In the genomic region with DNA sequence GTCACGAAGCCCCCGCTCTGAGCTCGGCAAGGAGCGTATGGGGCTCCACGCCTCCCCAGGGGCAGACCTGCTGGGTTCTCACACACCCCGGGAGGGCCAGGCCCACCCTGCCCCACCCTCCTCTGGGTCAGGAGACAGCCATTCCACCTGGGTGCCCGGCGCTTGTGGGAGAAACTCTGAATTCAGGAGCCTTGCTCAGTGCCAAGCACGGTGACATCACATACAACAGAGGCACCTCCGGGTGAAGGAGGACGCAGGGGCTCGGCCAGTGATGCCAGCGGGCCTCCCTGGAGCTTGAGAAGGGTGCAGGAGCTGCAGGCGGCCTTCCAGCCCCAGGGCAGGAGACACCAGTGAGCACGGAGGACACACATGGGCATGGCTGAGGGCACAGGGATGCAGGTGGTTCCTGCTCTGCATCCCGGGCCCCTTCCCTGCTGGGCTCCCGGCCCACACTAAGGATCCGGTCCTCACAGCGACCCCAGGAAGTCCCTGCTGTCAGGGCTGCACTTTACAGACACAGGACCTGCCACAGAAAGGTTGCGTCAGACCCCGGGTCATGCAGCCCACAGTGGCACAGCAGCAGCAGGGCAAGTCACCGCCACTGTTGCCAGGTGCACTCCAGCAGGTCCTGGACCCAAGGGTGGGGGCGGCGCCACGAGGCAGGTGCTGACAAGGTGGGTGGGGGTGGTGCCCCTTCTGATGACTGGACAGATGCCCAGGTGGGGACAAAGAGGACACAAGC, we compare ENCODE assay signal across 25 cellular contexts.
DNase-seq lines count a peak whose midpoint lies in the region; FAIRE-seq and TF ChIP-seq lines count a peak whose summit lies in the region.
"Had no signal": no experiment of that assay in that cellular context is flagged by ENCODE, and none has a peak within 500 bp of the region (broad histone marks: within the 10 kb centered on the region; RNA-seq: fewer than 3 reads in every experiment).

No MANE protein-coding gene starts in this region.

- H3K4me1 Mint-ChIP-seq in endodermal cell (no peaks in the 10 kb centered on the region), CD14-positive monocyte (peaks cover 6% of the 10 kb centered on the region)

- no peak for FAIRE-seq in kidney (lab: Jason Lieb, UNC)
- FAIRE-seq: A549, GM18507, GM19239, RCC 7860 had no signal

- H3K36me3 Mint-ChIP-seq in endodermal cell (ENCODE audit: low read depth) (peaks cover 14% of the 10 kb centered on the region), CD14-positive monocyte (peaks cover 26 to 59% of the 10 kb centered on the region in 2 donors)

- H3K4me3 Mint-ChIP-seq in endodermal cell (no peak overlapping the region), CD14-positive monocyte (no peak overlapping the region)

- DNase-seq in NCI-H2196 (lab: John Stamatoyannopoulos, UW; ENCODE audit: unreplicated experiment) (peak; percentile 28), NCI-H2196 treated with DMSO at 0.1 percent for 48 hours (lab: John Stamatoyannopoulos, UW; ENCODE audit: unreplicated experiment) (no peak), NCI-H1105 (lab: John Stamatoyannopoulos, UW) (peak; percentile 66), NCI-H748 (lab: John Stamatoyannopoulos, UW; ENCODE audit: unreplicated experiment) (peak; percentile 90), endodermal cell (no peak), kidney (no peak), CD14-positive monocyte (ENCODE audit: low spot score) (no peak), OCI-M2 (lab: John Stamatoyannopoulos, UW; ENCODE audit: unreplicated experiment) (no peak)
- DNase-seq: BE2C; Calu3; CD4-positive, alpha-beta memory T cell; GDM1; H7; KBM-7; MM.1S; NCI-H1048; NCI-H1436 treated with DMSO at 0.1 percent for 48 hours; NCI-H2081 treated with DMSO at 0.1 percent for 48 hours; NCI-H345; T-helper 1 cell had no signal

- H3K27me3 Mint-ChIP-seq in endodermal cell (ENCODE audit: insufficient read depth) = no peaks in the 10 kb centered on the region
- no peaks in the 10 kb centered on the region for H3K27me3 Mint-ChIP-seq in CD14-positive monocyte (ENCODE audit: low read depth in 3 of 3)
- H3K27me3 Mint-ChIP-seq: CD4-positive, alpha-beta memory T cell had no signal

- H3K27ac ChIP-seq in endodermal cell (ENCODE audit: low read depth, low read length) (peak overlapping the region; percentile 10), kidney (ENCODE audit: low read depth in 2 of 2, low read length in 2 of 2) (no peak overlapping the region)
- H3K27ac ChIP-seq: A549, SJSA1 had no signal

- H3K9me3 ChIP-seq in endodermal cell (ENCODE audit: control insufficient read depth, low read length) (no peaks in the 10 kb centered on the region), kidney (ENCODE audit: control insufficient read depth in 1 of 2, low read length in 2 of 2) (no peaks in the 10 kb centered on the region)
- H3K9me3 ChIP-seq: A549, BE2C, SJSA1 had no signal

- no peaks in the 10 kb centered on the region for H3K9me3 Mint-ChIP-seq in endodermal cell
- H3K9me3 Mint-ChIP-seq in CD14-positive monocyte = no peaks in the 10 kb centered on the region
- H3K9me3 Mint-ChIP-seq: CD4-positive, alpha-beta memory T cell had no signal

- H3K36me3 ChIP-seq in endodermal cell (ENCODE audit: control insufficient read depth, insufficient read depth, low read length) (no peaks in the 10 kb centered on the region), kidney (ENCODE audit: control insufficient read depth in 1 of 2, insufficient read depth in 2 of 2, low read length in 2 of 2) (no peaks in the 10 kb centered on the region)
- H3K36me3 ChIP-seq: SJSA1 had no signal

- H3K4me3 ChIP-seq in endodermal cell (ENCODE audit: low read length) (no peak overlapping the region), kidney (ENCODE audit: low read length in 2 of 2) (no peak overlapping the region)
- H3K4me3 ChIP-seq: A549, SJSA1 had no signal

- WGBS in endodermal cell (ENCODE audit: insufficient coverage in 1 of 2, insufficient read length in 1 of 2), 2 experiments = 93 to 96% methylated on average over 13 to 25 of the region's 25 CpGs

- H3K9ac ChIP-seq in endodermal cell (ENCODE audit: extremely low read depth, low read length, poor library complexity, severe bottlenecking) (no peak overlapping the region), kidney (ENCODE audit: low read length in 2 of 2) (no peak overlapping the region)

- H3K27ac Mint-ChIP-seq in endodermal cell (no peak overlapping the region), CD14-positive monocyte (no peak overlapping the region)

- H3K4me1 ChIP-seq in endodermal cell (ENCODE audit: control insufficient read depth, insufficient read depth, low read length) = no peaks in the 10 kb centered on the region
- no peaks in the 10 kb centered on the region for H3K4me1 ChIP-seq in kidney (ENCODE audit: control insufficient read depth in 1 of 2, insufficient read depth in 1 of 2, low read depth in 1 of 2, low read length in 2 of 2)
- H3K4me1 ChIP-seq: A549, SJSA1 had no signal

- no peaks in the 10 kb centered on the region for H3K27me3 ChIP-seq in endodermal cell (ENCODE audit: control insufficient read depth, insufficient read depth, low read length, poor library complexity, severe bottlenecking)
- H3K27me3 ChIP-seq: BE2C, SJSA1 had no signal

- intact Hi-C loops in kidney (cut with DNase I) = no loop called here
- intact Hi-C loops in CD14-positive monocyte (cut with micrococcal nuclease) = no loop called here

- TF ChIP-seq CTCF in endodermal cell (conservative IDR thresholded peaks at IDR 0.05) (no peak), kidney (IDR thresholded peaks at IDR 0.05; ENCODE audit: borderline replicate concordance, extremely low read depth, insufficient read depth) (no peak), CD14-positive monocyte (IDR thresholded peaks at IDR 0.05) (no peak)

Comparison
In these comparisons a context has a peak if more than half of its experiments do, and no peak if none do; other contexts are left out.
1. DNase-seq: peak in NCI-H2196 (single experiment), NCI-H1105 (single experiment) and NCI-H748 (single experiment); none in NCI-H2196 treated with DMSO at 0.1 percent for 48 hours (single experiment), endodermal cell (single experiment), kidney (single experiment), CD14-positive monocyte (single experiment) and OCI-M2 (single experiment).